8 cellular contexts compared by ENCODE assay signal in the genomic region with DNA sequence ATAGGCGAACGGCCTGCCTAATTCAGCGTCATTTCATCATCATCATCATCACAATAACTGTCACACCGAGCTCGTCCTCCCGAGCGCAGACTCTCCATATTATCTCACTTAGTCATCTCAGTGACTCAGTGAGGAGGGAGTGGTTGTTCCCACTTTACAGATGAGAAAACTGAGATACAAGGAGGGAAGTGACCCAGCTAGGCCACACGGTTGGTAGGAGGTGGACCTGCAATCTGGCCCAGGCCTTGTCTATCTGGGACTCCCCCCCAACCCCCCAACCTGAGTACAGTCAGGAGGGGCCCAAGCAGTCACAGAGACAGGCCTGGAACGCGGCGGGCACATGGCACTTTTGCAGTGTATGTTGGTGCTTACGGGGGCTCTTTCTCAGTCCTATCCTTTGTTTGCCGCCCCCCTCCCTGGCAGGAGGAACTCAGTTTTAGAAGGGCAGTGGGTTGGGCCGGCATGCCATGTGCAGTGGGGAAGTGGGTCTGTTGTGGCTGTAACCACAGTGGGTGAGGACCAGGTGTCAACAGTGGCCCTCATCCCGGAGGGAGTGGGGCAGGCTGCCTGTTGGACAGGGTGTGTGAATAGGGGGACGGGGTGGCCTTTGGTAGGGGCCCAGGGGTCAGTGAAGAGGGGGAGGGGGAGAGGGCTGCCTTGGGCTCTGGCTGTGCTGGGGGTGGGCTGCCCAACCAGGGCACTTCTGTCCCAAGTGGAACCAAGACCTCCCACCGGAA. TPM values are rescaled to one million over a fixed set of nuclear protein-coding genes. Genes with fewer than 3 reads are reported as not detected.
DNase-seq lines count a peak whose midpoint lies in the region; ATAC-seq, FAIRE-seq and TF ChIP-seq lines count a peak whose summit lies in the region.

No MANE protein-coding gene starts in this region.

- H3K4me1 ChIP-seq in A549 (peaks cover 39% of the 10 kb centered on the region), MM.1S (ENCODE audit: low read length) (no peaks in the 10 kb centered on the region), mucosa of stomach (ENCODE audit: control insufficient read depth, insufficient read depth, low read length) (peaks cover 58% of the 10 kb centered on the region)

- no peak overlapping the region for H2AFZ ChIP-seq in MM.1S (ENCODE audit: low read length)

- no peak for TF ChIP-seq EP300 in A549 (IDR thresholded peaks at IDR 0.05)

- no peaks in the 10 kb centered on the region for H3K36me3 ChIP-seq in MM.1S (replicated peaks; ENCODE audit: insufficient read depth, low read length)
- no peaks in the 10 kb centered on the region for H3K36me3 ChIP-seq in mucosa of stomach (ENCODE audit: control insufficient read depth, insufficient read depth, low read length)

- peaks cover 48% of the 10 kb centered on the region for H3K27me3 ChIP-seq in MM.1S (replicated peaks; ENCODE audit: insufficient read depth, low read length)
- H3K27me3 ChIP-seq in mucosa of stomach (ENCODE audit: control insufficient read depth, insufficient read depth, low read length), result no peaks in the 10 kb centered on the region

- no peak for TF ChIP-seq CTCF in A549 (IDR thresholded peaks at IDR 0.05)
- TF ChIP-seq CTCF in MM.1S (IDR thresholded peaks at IDR 0.05; ENCODE audit: low read length), result no peak

- peak overlapping the region; percentile 100 for H3K4me2 ChIP-seq in A549
- peak overlapping the region; percentile 97; the same call in 1 of the 2 replicates for H3K4me2 ChIP-seq in MM.1S (ENCODE audit: low read depth, low read length)

- FAIRE-seq in A549 (lab: Jason Lieb, UNC), result no peak

- no peak for TF ChIP-seq POLR2A in A549 (IDR thresholded peaks at IDR 0.05; ENCODE audit: low read length)

- CTCF ChIA-PET in A549 (lab: Yijun Ruan, JAX), result interaction anchor here (0.9 to 2.7 kb wide), 6 partner anchors 18 to 154 kb away, joined by 3 to 14 read pairs (median 5); no protein-coding TSS in a partner anchor

- peaks cover 26% of the 10 kb centered on the region for H3K79me2 ChIP-seq in MM.1S (ENCODE audit: low read length)

- H3K9ac ChIP-seq in MM.1S (ENCODE audit: low read length) (no peak overlapping the region), mucosa of stomach (ENCODE audit: low read length) (peak overlapping the region; percentile 85)

- POLR2A ChIA-PET in A549 (lab: Yijun Ruan, JAX), result interaction anchor here (1.0 to 1.7 kb wide), 5 partner anchors 9 to 136 kb away, joined by 3 to 6 read pairs (median 5); no protein-coding TSS in a partner anchor

- H3K4me3 ChIP-seq in A549, result peak overlapping the region; percentile 86; the same call in 2 of the 3 replicates
- no peak overlapping the region for H3K4me3 ChIP-seq in MM.1S (ENCODE audit: low read length)
- H3K4me3 ChIP-seq in mucosa of stomach (ENCODE audit: low read length), result peak overlapping the region; percentile 74

- H4K20me1 ChIP-seq in MM.1S (ENCODE audit: insufficient read depth, low read length), result no peaks in the 10 kb centered on the region

- no peak for ATAC-seq in A549
- no peak for ATAC-seq in HG02678 (IDR thresholded peaks at IDR 0.05; ENCODE audit: unreplicated experiment)

- DNase-seq in A549 (ENCODE audit: low read depth in 1 of 2, low spot score in 1 of 2) (no peak), MM.1S (no peak), caudate nucleus (lab: John Stamatoyannopoulos, UW) (no peak), cerebellar cortex (ENCODE audit: low spot score) (no peak), UCSD-AML1 (lab: John Stamatoyannopoulos, UW; ENCODE audit: unreplicated experiment) (no peak), activated gamma-delta T cell (lab: John Stamatoyannopoulos, UW) (no peak)

- peaks cover 10% of the 10 kb centered on the region for H3F3A ChIP-seq in MM.1S (ENCODE audit: insufficient read depth, low read length)

- H3K9me2 ChIP-seq in MM.1S (replicated peaks; ENCODE audit: insufficient read depth, low read length), result no peaks in the 10 kb centered on the region

- H3K9me3 ChIP-seq in A549, result no peaks in the 10 kb centered on the region
- H3K9me3 ChIP-seq in MM.1S (replicated peaks; ENCODE audit: insufficient read depth, low read length), result no peaks in the 10 kb centered on the region
- H3K9me3 ChIP-seq in mucosa of stomach (ENCODE audit: control insufficient read depth, low read length), result no peaks in the 10 kb centered on the region

- peak overlapping the region; percentile 96 to 97 for H3K27ac ChIP-seq in A549
- H3K27ac ChIP-seq in MM.1S (ENCODE audit: low read length), result no peak overlapping the region
- H3K27ac ChIP-seq in caudate nucleus (ENCODE audit: low read depth, low read length), result peak overlapping the region; percentile 94

- WGBS in A549 (ENCODE audit: missing lambda C conversion rate), result 50% methylated on average over 9 of the region's 17 CpGs

- TF ChIP-seq RAD21 in A549 (conservative IDR thresholded peaks at IDR 0.05 in 1 of 2, IDR thresholded peaks at IDR 0.05 in 1 of 2), result no peak

TF ChIP-seq in A549, 52 proteins besides CTCF, POLR2A, EP300 and RAD21:
- TF ChIP-seq KDM5A (IDR thresholded peaks at IDR 0.05) (no peak), FOSL2 (IDR thresholded peaks at IDR 0.05) (no peak), FOSL2 (CRISPR knock-in tag; IDR thresholded peaks at IDR 0.05) (peak; percentile 76), CHD2 (IDR thresholded peaks at IDR 0.05; ENCODE audit: low read length, partially characterized antibody) (no peak), CHD4 (IDR thresholded peaks at IDR 0.05; ENCODE audit: borderline replicate concordance) (peak; percentile 79; the same call in 1 of the 2 replicates), KDM1A (IDR thresholded peaks at IDR 0.05; ENCODE audit: low read depth) (peak; percentile 91)
- TF ChIP-seq, protein P1, sequence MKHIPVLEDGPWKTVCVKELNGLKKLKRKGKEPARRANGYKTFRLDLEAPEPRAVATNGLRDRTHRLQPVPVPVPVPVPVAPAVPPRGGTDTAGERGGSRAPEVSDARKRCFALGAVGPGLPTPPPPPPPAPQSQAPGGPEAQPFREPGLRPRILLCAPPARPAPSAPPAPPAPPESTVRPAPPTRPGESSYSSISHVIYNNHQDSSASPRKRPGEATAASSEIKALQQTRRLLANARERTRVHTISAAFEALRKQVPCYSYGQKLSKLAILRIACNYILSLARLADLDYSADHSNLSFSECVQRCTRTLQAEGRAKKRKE (CRISPR knock-in tag; IDR thresholded peaks at IDR 0.05; ENCODE audit: low read depth), result no peak

RNA-seq across cellular contexts. Expression of a gene that starts 1.7 kb away (rescaled TPM):
- 6.6 and 10.2 TPM in 2 replicates for polyA plus RNA-seq in A549 (2011; rRNA removed)
- 16.7 and 21.8 TPM in 2 replicates for polyA plus RNA-seq in A549 (2012; cell fraction: cytosol; rRNA removed)
- 25.5 and 28.7 TPM in 2 replicates for polyA plus RNA-seq in A549 (2012; cell fraction: nucleus; rRNA removed)
- polyA plus RNA-seq in A549 (2017; fragmentation: RNase III; extraction: RNeasy Plus Mini Kit Qiagen cat#74134 plus additional on column Dnase treatment), result 22.0 to 23.9 TPM (median 22.5 TPM) in 3 replicates
- 8.2 and 12.5 TPM in 2 replicates for polyA minus RNA-seq in A549 (2011; rRNA and poly(A)+ RNA removed)
